1 cellular context compared by ENCODE assay signal in the genomic region with DNA sequence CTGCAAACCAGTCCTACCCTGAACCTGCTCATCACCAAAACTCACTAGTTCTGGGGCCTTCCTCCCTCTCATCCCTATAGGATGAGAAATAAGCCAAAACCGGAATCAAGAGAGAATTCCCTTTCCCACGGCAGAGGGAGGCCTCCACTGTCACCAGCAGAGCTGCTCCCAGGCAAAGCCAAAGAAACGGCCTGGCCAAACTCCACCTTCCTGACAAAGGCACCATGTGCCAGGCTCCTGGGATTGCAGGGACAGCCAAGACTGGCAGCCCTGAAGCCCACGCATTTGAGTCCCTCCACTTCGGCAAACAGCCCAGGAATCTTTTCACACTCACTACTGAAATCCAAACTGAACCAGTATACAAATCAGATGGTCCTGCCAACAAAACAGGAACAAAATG.
TF ChIP-seq lines count a peak whose summit lies in the region.

No MANE protein-coding gene starts in this region.

TF ChIP-seq in H1, 55 proteins besides CTCF, POLR2A, EP300 and RAD21:
- TF ChIP-seq EZH2 (IDR thresholded peaks at IDR 0.05; ENCODE audit: low read depth, low read length, severe bottlenecking) (no peak), RBBP5 (IDR thresholded peaks at IDR 0.05; ENCODE audit: borderline replicate concordance, low read depth, low read length) (no peak), RFX5 (IDR thresholded peaks at IDR 0.05; ENCODE audit: borderline replicate concordance, low read depth, low read length) (no peak), TEAD4 (IDR thresholded peaks at IDR 0.05; ENCODE audit: low read depth, low read length) (no peak), POU5F1 (IDR thresholded peaks at IDR 0.05; ENCODE audit: low read depth, low read length) (no peak), SIX5 (IDR thresholded peaks at IDR 0.05; ENCODE audit: low read depth, low read length) (no peak), SAP30 (IDR thresholded peaks at IDR 0.05; ENCODE audit: insufficient read depth, insufficient replicate concordance, low read length) (no peak), ZNF274 (IDR thresholded peaks at IDR 0.05; ENCODE audit: borderline replicate concordance, extremely low read depth, low read length) (no peak), CREB1 (IDR thresholded peaks at IDR 0.05) (no peak), HDAC6 (IDR thresholded peaks at IDR 0.05; ENCODE audit: low read depth, low read length) (no peak)
- TF ChIP-seq, protein P1, sequence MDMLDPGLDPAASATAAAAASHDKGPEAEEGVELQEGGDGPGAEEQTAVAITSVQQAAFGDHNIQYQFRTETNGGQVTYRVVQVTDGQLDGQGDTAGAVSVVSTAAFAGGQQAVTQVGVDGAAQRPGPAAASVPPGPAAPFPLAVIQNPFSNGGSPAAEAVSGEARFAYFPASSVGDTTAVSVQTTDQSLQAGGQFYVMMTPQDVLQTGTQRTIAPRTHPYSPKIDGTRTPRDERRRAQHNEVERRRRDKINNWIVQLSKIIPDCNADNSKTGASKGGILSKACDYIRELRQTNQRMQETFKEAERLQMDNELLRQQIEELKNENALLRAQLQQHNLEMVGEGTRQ (IDR thresholded peaks at IDR 0.05; ENCODE audit: low read length): no peak
